In the genomic region with DNA sequence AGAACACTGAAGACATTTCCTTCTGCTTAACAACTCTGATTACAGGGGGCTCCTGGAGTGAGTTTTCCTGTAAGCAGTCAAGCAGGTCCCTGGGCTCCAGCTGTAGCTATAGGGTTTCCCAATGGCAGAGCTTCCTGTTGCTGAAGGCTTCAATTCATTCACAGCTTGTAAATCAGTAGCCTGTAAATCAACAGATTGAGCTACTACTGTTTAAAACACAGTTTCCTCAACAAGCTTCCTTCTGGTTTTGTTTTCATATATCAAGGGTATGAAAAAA, we compare ENCODE assay signal across 17 cellular contexts.
"Had no signal": no experiment of that assay in that cellular context is flagged by ENCODE, and none has a peak within 500 bp of the region (broad histone marks: within the 10 kb centered on the region; RNA-seq: fewer than 3 reads in every experiment).

No MANE protein-coding gene starts in this region.

- H3K36me3 ChIP-seq: esophagus squamous epithelium, left ventricle myocardium inferior, right atrium auricular region, thyroid gland had no signal

- H3K4me3 Mint-ChIP-seq: activated B cell treated with CpG ODN at 0.5 μM for 24 hours; activated CD4-positive, alpha-beta T cell treated with anti-CD3 and anti-CD28 coated beads, Interleukin-2, amount 10 ng/mL, durations not matched to agents 7 days and 5 days; activated naive CD4-positive, alpha-beta T cell treated with anti-CD3 and anti-CD28 coated beads for 36 hours; activated T-helper 17 cell treated with anti-CD3 and anti-CD28 coated beads, Interleukin-2, amount 50 U/mL, for 72 hours; neural crest cell; stimulated activated effector memory CD8-positive, alpha-beta T cell treated with anti-CD3 and anti-CD28 coated beads, Interleukin-12 subunit alpha, Interleukin-12 subunit beta, amount 100 ng/mL, for 72 hours had no signal

- FAIRE-seq: astrocyte, islet of Langerhans, small intestine, urothelium cell line had no signal

- H3K27ac Mint-ChIP-seq: activated B cell treated with CpG ODN at 0.5 μM for 24 hours; activated CD4-positive, alpha-beta T cell treated with anti-CD3 and anti-CD28 coated beads, Interleukin-2, amount 10 ng/mL, durations not matched to agents 7 days and 5 days; activated naive CD4-positive, alpha-beta T cell treated with anti-CD3 and anti-CD28 coated beads for 36 hours; activated T-helper 17 cell treated with anti-CD3 and anti-CD28 coated beads, Interleukin-2, amount 50 U/mL, for 72 hours; stimulated activated effector memory CD8-positive, alpha-beta T cell treated with anti-CD3 and anti-CD28 coated beads, Interleukin-12 subunit alpha, Interleukin-12 subunit beta, amount 100 ng/mL, for 72 hours had no signal

- DNase-seq: activated B cell treated with CpG ODN at 0.5 μM for 24 hours; activated CD4-positive, alpha-beta T cell treated with anti-CD3 and anti-CD28 coated beads, Interleukin-2, amount 10 ng/mL, durations not matched to agents 7 days and 5 days; activated CD8-positive, alpha-beta memory T cell treated with anti-CD3 and anti-CD28 coated beads for 24 hours; activated naive CD4-positive, alpha-beta T cell treated with anti-CD3 and anti-CD28 coated beads for 36 hours; esophagus squamous epithelium; foreskin fibroblast; left ventricle myocardium inferior; mesenchymal stem cell; small intestine; thyroid gland had no signal

- H3K36me3 Mint-ChIP-seq: stimulated activated effector memory CD8-positive, alpha-beta T cell treated with anti-CD3 and anti-CD28 coated beads, Interleukin-12 subunit alpha, Interleukin-12 subunit beta, amount 100 ng/mL, for 72 hours had no signal

- H3K4me1 ChIP-seq: esophagus squamous epithelium, left ventricle myocardium inferior, right atrium auricular region had no signal

- H3K4me1 Mint-ChIP-seq: activated B cell treated with CpG ODN at 0.5 μM for 24 hours; activated CD4-positive, alpha-beta T cell treated with anti-CD3 and anti-CD28 coated beads, Interleukin-2, amount 10 ng/mL, durations not matched to agents 7 days and 5 days; activated T-helper 17 cell treated with anti-CD3 and anti-CD28 coated beads, Interleukin-2, amount 50 U/mL, for 72 hours; stimulated activated effector memory CD8-positive, alpha-beta T cell treated with anti-CD3 and anti-CD28 coated beads, Interleukin-12 subunit alpha, Interleukin-12 subunit beta, amount 100 ng/mL, for 72 hours had no signal

- ATAC-seq: activated T-helper 17 cell treated with anti-CD3 and anti-CD28 coated beads, Interleukin-2, amount 50 U/mL, for 72 hours; stimulated activated effector memory CD8-positive, alpha-beta T cell treated with anti-CD3 and anti-CD28 coated beads, Interleukin-12 subunit alpha, Interleukin-12 subunit beta, amount 100 ng/mL, for 72 hours had no signal

- H3K27me3 Mint-ChIP-seq: activated B cell treated with CpG ODN at 0.5 μM for 24 hours; activated CD4-positive, alpha-beta T cell treated with anti-CD3 and anti-CD28 coated beads, Interleukin-2, amount 10 ng/mL, durations not matched to agents 7 days and 5 days; activated T-helper 17 cell treated with anti-CD3 and anti-CD28 coated beads, Interleukin-2, amount 50 U/mL, for 72 hours had no signal

- H3K9me3 Mint-ChIP-seq: activated CD4-positive, alpha-beta T cell treated with anti-CD3 and anti-CD28 coated beads, Interleukin-2, amount 10 ng/mL, durations not matched to agents 7 days and 5 days; activated T-helper 17 cell treated with anti-CD3 and anti-CD28 coated beads, Interleukin-2, amount 50 U/mL, for 72 hours; neural crest cell had no signal

- H3K27me3 ChIP-seq: esophagus squamous epithelium, right atrium auricular region, thyroid gland had no signal

- H3K27ac ChIP-seq: esophagus squamous epithelium, left ventricle myocardium inferior, right atrium auricular region, thyroid gland had no signal

- H3K4me3 ChIP-seq: esophagus squamous epithelium, left ventricle myocardium inferior, right atrium auricular region, thyroid gland had no signal

- H3K9me3 ChIP-seq: esophagus squamous epithelium, left ventricle myocardium inferior, right atrium auricular region, thyroid gland had no signal
